20 cellular contexts compared by ENCODE assay signal in genomic region chrX:127877358-127877757, GRCh38.
"Had no signal": no experiment of that assay in that cellular context is flagged by ENCODE, and none has a peak within 500 bp of the region (broad histone marks: within the 10 kb centered on the region; RNA-seq: fewer than 3 reads in every experiment).

No MANE protein-coding gene starts in this region.

- H3K27me3 Mint-ChIP-seq: activated B cell treated with CpG ODN at 0.5 μM for 24 hours; central memory CD8-positive, alpha-beta T cell; memory B cell; stimulated activated naive CD8-positive, alpha-beta T cell treated with anti-CD3 and anti-CD28 coated beads, Interleukin-15, amount 100 ng/mL, for 72 hours; type B pancreatic cell had no signal

- H3K36me3 Mint-ChIP-seq: activated naive CD4-positive, alpha-beta T cell treated with anti-CD3 and anti-CD28 coated beads, Interleukin-2, amount 50 U/mL, for 72 hours; memory B cell; natural killer cell; type B pancreatic cell had no signal

- H3K27ac Mint-ChIP-seq: activated B cell treated with CpG ODN at 0.5 μM for 24 hours; activated CD8-positive, alpha-beta T cell treated with anti-CD3 and anti-CD28 coated beads, Interleukin-2, amount 10 ng/mL, durations not matched to agents 7 days and 5 days; activated naive CD4-positive, alpha-beta T cell treated with anti-CD3 and anti-CD28 coated beads, Interleukin-2, amount 50 U/mL, for 72 hours; memory B cell; natural killer cell; stimulated activated naive CD8-positive, alpha-beta T cell treated with anti-CD3 and anti-CD28 coated beads, Interleukin-15, amount 100 ng/mL, for 72 hours; T-helper 1 cell treated with Interleukin-12 subunit alpha and Interleukin-12 subunit beta and Interleukin-4 antibody, amounts not matched to agents 30 μg/mL and 1 μg/mL, for 36 hours; type B pancreatic cell had no signal

- DNase-seq: activated B cell treated with CpG ODN at 0.5 μM for 24 hours; activated CD4-positive, alpha-beta T cell treated with anti-CD3 and anti-CD28 coated beads for 48 hours; activated CD8-positive, alpha-beta memory T cell treated with anti-CD3 and anti-CD28 coated beads, Interleukin-2, amount 50 U/mL, for 4 hours; activated CD8-positive, alpha-beta T cell treated with anti-CD3 and anti-CD28 coated beads, Interleukin-2, amount 10 ng/mL, durations not matched to agents 7 days and 5 days; activated gamma-delta T cell; activated T-cell treated with anti-CD3 and anti-CD28 coated beads, Interleukin-2, amount 50 U/mL, for 48 hours; effector memory CD4-positive, alpha-beta T cell; mucosa of descending colon; natural killer cell; small intestine; stimulated activated naive CD8-positive, alpha-beta T cell treated with anti-CD3 and anti-CD28 coated beads, Interleukin-15, amount 100 ng/mL, for 72 hours had no signal

- H3K4me3 Mint-ChIP-seq: activated B cell treated with CpG ODN at 0.5 μM for 24 hours; activated CD8-positive, alpha-beta T cell treated with anti-CD3 and anti-CD28 coated beads, Interleukin-2, amount 10 ng/mL, durations not matched to agents 7 days and 5 days; central memory CD8-positive, alpha-beta T cell; memory B cell; natural killer cell; stimulated activated naive CD8-positive, alpha-beta T cell treated with anti-CD3 and anti-CD28 coated beads, Interleukin-15, amount 100 ng/mL, for 72 hours; T-helper 1 cell treated with Interleukin-12 subunit alpha and Interleukin-12 subunit beta and Interleukin-4 antibody, amounts not matched to agents 30 μg/mL and 1 μg/mL, for 36 hours had no signal

- H3K4me1 Mint-ChIP-seq: activated B cell treated with CpG ODN at 0.5 μM for 24 hours; central memory CD8-positive, alpha-beta T cell; memory B cell; natural killer cell; stimulated activated naive CD8-positive, alpha-beta T cell treated with anti-CD3 and anti-CD28 coated beads, Interleukin-15, amount 100 ng/mL, for 72 hours had no signal

- ATAC-seq: activated CD8-positive, alpha-beta T cell treated with anti-CD3 and anti-CD28 coated beads, Interleukin-2, amount 10 ng/mL, durations not matched to agents 7 days and 5 days; activated naive CD4-positive, alpha-beta T cell treated with anti-CD3 and anti-CD28 coated beads, Interleukin-2, amount 50 U/mL, for 72 hours; left lobe of liver; mucosa of descending colon; natural killer cell; right cardiac atrium; stimulated activated naive CD8-positive, alpha-beta T cell treated with anti-CD3 and anti-CD28 coated beads, Interleukin-15, amount 100 ng/mL, for 72 hours had no signal

- H3K9me3 Mint-ChIP-seq: activated B cell treated with CpG ODN at 0.5 μM for 24 hours; activated naive CD4-positive, alpha-beta T cell treated with anti-CD3 and anti-CD28 coated beads, Interleukin-2, amount 50 U/mL, for 72 hours; central memory CD8-positive, alpha-beta T cell; memory B cell; stimulated activated naive CD8-positive, alpha-beta T cell treated with anti-CD3 and anti-CD28 coated beads, Interleukin-15, amount 100 ng/mL, for 72 hours; T-helper 1 cell treated with Interleukin-12 subunit alpha and Interleukin-12 subunit beta and Interleukin-4 antibody, amounts not matched to agents 30 μg/mL and 1 μg/mL, for 36 hours; type B pancreatic cell had no signal

- FAIRE-seq: keratinocyte had no signal

- H3K4me3 ChIP-seq: mucosa of descending colon had no signal

- H3K27ac ChIP-seq: epithelial cell of prostate had no signal
